ENCODE assay signal across 1 cellular context in genomic region chr3:185943363-185944106, GRCh38.
TF ChIP-seq lines count a peak whose summit lies in the region.

No MANE protein-coding gene starts in this region.

TF ChIP-seq in HepG2, 621 proteins besides CTCF, POLR2A, EP300 and RAD21 (continued from another document and continues in another):
- TF ChIP-seq TRAFD1 (CRISPR knock-in tag; IDR thresholded peaks at IDR 0.05; ENCODE audit: borderline replicate concordance) = no peak
- TF ChIP-seq HINFP (CRISPR knock-in tag; IDR thresholded peaks at IDR 0.05; ENCODE audit: low read depth) = no peak
- no peak for TF ChIP-seq NBN (conservative IDR thresholded peaks at IDR 0.05)
- TF ChIP-seq ZNF350 (CRISPR knock-in tag; IDR thresholded peaks at IDR 0.05; ENCODE audit: borderline replicate concordance, low read depth) = peak; percentile 61; the same call in 1 of the 2 replicates
- TF ChIP-seq ZBTB34 (CRISPR knock-in tag; IDR thresholded peaks at IDR 0.05) = no peak
- TF ChIP-seq ZNF142 (CRISPR knock-in tag; IDR thresholded peaks at IDR 0.05) = no peak
- no peak for TF ChIP-seq ZSCAN25 (CRISPR knock-in tag; IDR thresholded peaks at IDR 0.05)
- no peak for TF ChIP-seq KLF15 (CRISPR knock-in tag; IDR thresholded peaks at IDR 0.05; ENCODE audit: borderline replicate concordance)
- no peak for TF ChIP-seq ZNF354B (CRISPR knock-in tag; IDR thresholded peaks at IDR 0.05)
- TF ChIP-seq FOXP1 (IDR thresholded peaks at IDR 0.05) = no peak
- peak; percentile 40; the same call in 1 of the 2 replicates for TF ChIP-seq FOXP1 (CRISPR knock-in tag; IDR thresholded peaks at IDR 0.05)
- no peak for TF ChIP-seq FOXJ3 (CRISPR knock-in tag; IDR thresholded peaks at IDR 0.05; ENCODE audit: borderline replicate concordance)
- peak; percentile 56; the same call in 1 of the 2 replicates for TF ChIP-seq PITX1 (CRISPR knock-in tag; IDR thresholded peaks at IDR 0.05)
- no peak for TF ChIP-seq ESRRA (CRISPR knock-in tag; IDR thresholded peaks at IDR 0.05; ENCODE audit: low read depth)
- no peak for TF ChIP-seq ZNF704 (CRISPR knock-in tag; IDR thresholded peaks at IDR 0.05; ENCODE audit: borderline replicate concordance)
- 0 out of 2 replicates have a peak, but pooled peaks have one; percentile 45 for TF ChIP-seq ZNF567 (CRISPR knock-in tag; IDR thresholded peaks at IDR 0.05; ENCODE audit: borderline replicate concordance)
- 0 out of 2 replicates have a peak, but pooled peaks have one; percentile 17 for TF ChIP-seq ETV5 (CRISPR knock-in tag; IDR thresholded peaks at IDR 0.05; ENCODE audit: borderline replicate concordance)
- no peak for TF ChIP-seq ZNF333 (CRISPR knock-in tag; IDR thresholded peaks at IDR 0.05; ENCODE audit: borderline replicate concordance)
- TF ChIP-seq LCORL (IDR thresholded peaks at IDR 0.05) = no peak
- peak; percentile 52; the same call in 1 of the 2 replicates for TF ChIP-seq LCORL (CRISPR knock-in tag; IDR thresholded peaks at IDR 0.05)
- 0 out of 2 replicates have a peak, but pooled peaks have one; percentile 30 for TF ChIP-seq PHF8 (CRISPR knock-in tag; IDR thresholded peaks at IDR 0.05)
- no peak for TF ChIP-seq ZMAT5 (CRISPR knock-in tag; IDR thresholded peaks at IDR 0.05; ENCODE audit: borderline replicate concordance, low read depth)
- TF ChIP-seq TCF7 (IDR thresholded peaks at IDR 0.05; ENCODE audit: low read depth) = no peak
- TF ChIP-seq IRF1 (CRISPR knock-in tag; IDR thresholded peaks at IDR 0.05; ENCODE audit: low read depth) = no peak
- TF ChIP-seq ZNF547 (CRISPR knock-in tag; IDR thresholded peaks at IDR 0.05) = no peak
- TF ChIP-seq SCMH1 (CRISPR knock-in tag; IDR thresholded peaks at IDR 0.05; ENCODE audit: borderline replicate concordance) = no peak
- peak; percentile 76 for TF ChIP-seq PPARG (CRISPR knock-in tag; conservative IDR thresholded peaks at IDR 0.05)
- TF ChIP-seq RERE (CRISPR knock-in tag; IDR thresholded peaks at IDR 0.05; ENCODE audit: low read depth) = no peak
- TF ChIP-seq TMF1 (CRISPR knock-in tag; IDR thresholded peaks at IDR 0.05; ENCODE audit: low read depth) = no peak
- no peak for TF ChIP-seq ZFX (CRISPR knock-in tag; IDR thresholded peaks at IDR 0.05; ENCODE audit: low read depth)
- no peak for TF ChIP-seq ETS1 (CRISPR knock-in tag; IDR thresholded peaks at IDR 0.05)
- TF ChIP-seq ZNF329 (CRISPR knock-in tag; IDR thresholded peaks at IDR 0.05; ENCODE audit: low read depth) = 0 out of 2 replicates have a peak, but pooled peaks have one; percentile 8
- no peak for TF ChIP-seq ZNF224 (CRISPR knock-in tag; IDR thresholded peaks at IDR 0.05)
- peak; percentile 47; the same call in 1 of the 2 replicates for TF ChIP-seq SPEN (CRISPR knock-in tag; IDR thresholded peaks at IDR 0.05; ENCODE audit: low read depth)
- no peak for TF ChIP-seq ZFP36 (IDR thresholded peaks at IDR 0.05; ENCODE audit: borderline replicate concordance, low read depth, low read length, partially characterized antibody)
- TF ChIP-seq ZNF18 (CRISPR knock-in tag; IDR thresholded peaks at IDR 0.05; ENCODE audit: insufficient replicate concordance) = no peak
- TF ChIP-seq EEA1 (CRISPR knock-in tag; IDR thresholded peaks at IDR 0.05; ENCODE audit: borderline replicate concordance) = no peak
- no peak for TF ChIP-seq RBAK (CRISPR knock-in tag; IDR thresholded peaks at IDR 0.05)
- TF ChIP-seq CENPX (CRISPR knock-in tag; IDR thresholded peaks at IDR 0.05) = no peak
- no peak for TF ChIP-seq SNAI1 (CRISPR knock-in tag; IDR thresholded peaks at IDR 0.05; ENCODE audit: borderline replicate concordance)
- TF ChIP-seq HOXA3 (CRISPR knock-in tag; IDR thresholded peaks at IDR 0.05) = peak; percentile 59
